8 cellular contexts compared by ENCODE assay signal in genomic region chr2:85601771-85602475, GRCh38. TPM values are rescaled to one million over a fixed set of nuclear protein-coding genes. Genes with fewer than 3 reads are reported as not detected.
DNase-seq lines count a peak whose midpoint lies in the region; ATAC-seq, FAIRE-seq and TF ChIP-seq lines count a peak whose summit lies in the region.

No MANE protein-coding gene starts in this region.

- H3K4me3 ChIP-seq in BE2C (ENCODE audit: low read depth, low read length) (peak overlapping the region; percentile 67), WERI-Rb-1 (ENCODE audit: low read depth, low read length) (peak overlapping the region; percentile 53), fibroblast of pulmonary artery (replicated peaks; ENCODE audit: low read depth, low read length) (peak overlapping the region; percentile 95)

- no peaks in the 10 kb centered on the region for H3K9me3 ChIP-seq in BE2C
- no peaks in the 10 kb centered on the region for H3K9me3 ChIP-seq in WERI-Rb-1 (ENCODE audit: severe bottlenecking)

- TF ChIP-seq CTCF in BE2C (IDR thresholded peaks at IDR 0.05; ENCODE audit: low read depth, low read length): no peak
- TF ChIP-seq CTCF in WERI-Rb-1 (IDR thresholded peaks at IDR 0.05; ENCODE audit: low read depth, low read length): no peak
- no peak for TF ChIP-seq CTCF in fibroblast of pulmonary artery (IDR thresholded peaks at IDR 0.05; ENCODE audit: low read length, missing control alignments)
- TF ChIP-seq CTCF in nephron progenitor cell (IDR thresholded peaks at IDR 0.05): no peak

- H3K27me3 Mint-ChIP-seq in nephron progenitor cell (ENCODE audit: low read depth, poor library complexity): no peaks in the 10 kb centered on the region

- no peaks in the 10 kb centered on the region for H3K36me3 ChIP-seq in BE2C
- peaks cover 15% of the 10 kb centered on the region for H3K36me3 ChIP-seq in WERI-Rb-1

- peaks cover 8% of the 10 kb centered on the region for H3K36me3 Mint-ChIP-seq in nephron progenitor cell (ENCODE audit: low read depth)

- H3K9me3 Mint-ChIP-seq in nephron progenitor cell: no peaks in the 10 kb centered on the region

- H3K4me1 Mint-ChIP-seq in nephron progenitor cell: peaks cover 43% of the 10 kb centered on the region

- no peak for DNase-seq in BE2C
- peak; percentile 35 for DNase-seq in WERI-Rb-1
- DNase-seq in fibroblast of pulmonary artery (ENCODE audit: low read depth): peak; percentile 58
- peak; percentile 72 for DNase-seq in nephron progenitor cell
- no peak for DNase-seq in GM12892 (ENCODE audit: insufficient read length)
- no peak for DNase-seq in NOMO-1 treated with DMSO at 0.1 percent for 48 hours (lab: John Stamatoyannopoulos, UW; ENCODE audit: unreplicated experiment)

- no peak for TF ChIP-seq POLR2A in GM12892 (IDR thresholded peaks at IDR 0.05; ENCODE audit: low read depth, low read length)

- H3K4me3 Mint-ChIP-seq in nephron progenitor cell: peak overlapping the region; percentile 88

- ATAC-seq in GM19025 (IDR thresholded peaks at IDR 0.05; ENCODE audit: low read depth, unreplicated experiment): peak; percentile 41
- peak; percentile 19 for ATAC-seq in HG03139 (IDR thresholded peaks at IDR 0.05; ENCODE audit: unreplicated experiment)

- no peak overlapping the region for H3K27ac ChIP-seq in WERI-Rb-1

- H3K27me3 ChIP-seq in BE2C (no peaks in the 10 kb centered on the region), WERI-Rb-1 (ENCODE audit: insufficient read depth, low read depth, severe bottlenecking) (no peaks in the 10 kb centered on the region)

- H3K27ac Mint-ChIP-seq in nephron progenitor cell: peak overlapping the region; percentile 57

- H3K4me1 ChIP-seq in BE2C: no peaks in the 10 kb centered on the region

- FAIRE-seq in GM12892 (lab: Jason Lieb, UNC): no peak

RNA-seq across cellular contexts. Expression of gene TMEM150A, which starts 0.6 kb away (rescaled TPM):
- 16.1 TPM for polyA plus RNA-seq in BE2C (2012; ENCODE audit: insufficient read depth, insufficient read length, low read depth)
- polyA plus RNA-seq in GM12892 (2012; ENCODE audit: missing spikeins): 4.4 TPM

RNA-seq across cellular contexts. Expression of gene RNF181, which starts 6.4 kb away (rescaled TPM):
- 233 TPM for polyA plus RNA-seq in BE2C (2012; ENCODE audit: insufficient read depth, insufficient read length, low read depth)
- polyA plus RNA-seq in GM12892 (2012; ENCODE audit: missing spikeins): 252 TPM

RNA-seq across cellular contexts. Expression of gene C2orf68, which starts 9.9 kb away (rescaled TPM):
- polyA plus RNA-seq in BE2C (2012; ENCODE audit: insufficient read depth, insufficient read length, low read depth): 22.6 TPM
- 18.2 TPM for polyA plus RNA-seq in GM12892 (2012; ENCODE audit: missing spikeins)

RNA-seq across cellular contexts. Expression of gene USP39, which starts 14.1 kb away (rescaled TPM):
- polyA plus RNA-seq in BE2C (2012; ENCODE audit: insufficient read depth, insufficient read length, low read depth): 62.0 TPM
- polyA plus RNA-seq in GM12892 (2012; ENCODE audit: missing spikeins): 39.9 TPM

RNA-seq across cellular contexts. Expression of gene VAMP5, which starts 17.7 kb away (rescaled TPM):
- 9.8 TPM for polyA plus RNA-seq in BE2C (2012; ENCODE audit: insufficient read depth, insufficient read length, low read depth)
- polyA plus RNA-seq in GM12892 (2012; ENCODE audit: missing spikeins): 56.4 TPM

Comparison
In these comparisons a context has a peak if more than half of its experiments do, and no peak if none do; other contexts are left out.
1. DNase-seq: peak in WERI-Rb-1 (single experiment), fibroblast of pulmonary artery (single experiment) and nephron progenitor cell (single experiment); none in BE2C (single experiment), GM12892 (single experiment) and NOMO-1 treated with DMSO at 0.1 percent for 48 hours (single experiment).
2. Peak in every context shown above with its lines, with median percentiles within 50 percentile points of each other: H3K4me3 ChIP-seq.